9 cellular contexts compared by ENCODE assay signal in genomic region chr13:64529874-64530485, GRCh38.
DNase-seq lines count a peak whose midpoint lies in the region; ATAC-seq and TF ChIP-seq lines count a peak whose summit lies in the region.
"Had no signal": no experiment of that assay in that cellular context is flagged by ENCODE, and none has a peak within 500 bp of the region (broad histone marks: within the 10 kb centered on the region; RNA-seq: fewer than 3 reads in every experiment).

No MANE protein-coding gene starts in this region.

- peaks cover 0 to 4% (median 0%) of the 10 kb centered on the region in 12 donors for H3K9me3 ChIP-seq in heart left ventricle
- no peaks in the 10 kb centered on the region for H3K9me3 ChIP-seq in right cardiac atrium (ENCODE audit: control insufficient read depth, low read length)
- H3K9me3 ChIP-seq in upper lobe of right lung: no peaks in the 10 kb centered on the region
- H3K9me3 ChIP-seq: SJSA1 had no signal

- DNase-seq in heart left ventricle (no peak), right cardiac atrium (no peak), NCI-H1105 (lab: John Stamatoyannopoulos, UW) (peak; percentile 12), epithelial cell of proximal tubule (ENCODE audit: low read depth) (no peak), upper lobe of right lung (no peak), globus pallidus (ENCODE audit: low spot score) (no peak)
- DNase-seq in stimulated activated CD4-positive, alpha-beta T cell treated with anti-CD3 and anti-CD28 coated beads, Interleukin-1b, Interleukin-23, amount 100 ng/mL, for 48 hours: no peak
- DNase-seq in stimulated activated naive CD4-positive, alpha-beta T cell (lab: John Stamatoyannopoulos, UW): no peak

- 49 to 74% (median 65%) methylated on average over 2 of the region's 2 CpGs for WGBS in heart left ventricle, 4 donors
- 86% methylated on average over 2 of the region's 2 CpGs for WGBS in right cardiac atrium

- peak in 9 of 12 donors; percentile 19 to 58 (median 34) for TF ChIP-seq CTCF in heart left ventricle (IDR thresholded peaks at IDR 0.05)
- TF ChIP-seq CTCF in epithelial cell of proximal tubule (conservative IDR thresholded peaks at IDR 0.05; ENCODE audit: low read depth, low read length): peak; percentile 67
- TF ChIP-seq CTCF in upper lobe of right lung (IDR thresholded peaks at IDR 0.05): peak; percentile 45

- H3K27me3 ChIP-seq in heart left ventricle: no peaks in the 10 kb centered on the region
- no peaks in the 10 kb centered on the region for H3K27me3 ChIP-seq in right cardiac atrium (ENCODE audit: control insufficient read depth, insufficient read depth)
- no peaks in the 10 kb centered on the region for H3K27me3 ChIP-seq in upper lobe of right lung
- H3K27me3 ChIP-seq: SJSA1 had no signal

- H3K4me3 ChIP-seq in heart left ventricle (no peak overlapping the region), right cardiac atrium (ENCODE audit: low read length) (no peak overlapping the region), epithelial cell of proximal tubule (ENCODE audit: low read depth, low read length) (no peak overlapping the region), upper lobe of right lung (no peak overlapping the region)
- H3K4me3 ChIP-seq: SJSA1 had no signal

- ATAC-seq in heart left ventricle: no peak
- no peak for ATAC-seq in right cardiac atrium
- no peak for ATAC-seq in upper lobe of right lung

- H3K27ac ChIP-seq in heart left ventricle (no peak overlapping the region), right cardiac atrium (ENCODE audit: low read length) (no peak overlapping the region), upper lobe of right lung (no peak overlapping the region)
- H3K27ac ChIP-seq: SJSA1 had no signal

- no peaks in the 10 kb centered on the region for H3K36me3 ChIP-seq in heart left ventricle
- H3K36me3 ChIP-seq in upper lobe of right lung: no peaks in the 10 kb centered on the region
- H3K36me3 ChIP-seq: SJSA1 had no signal

- H3K4me1 ChIP-seq in heart left ventricle (no peaks in the 10 kb centered on the region), right cardiac atrium (ENCODE audit: control insufficient read depth, insufficient read depth, low read length) (no peaks in the 10 kb centered on the region), upper lobe of right lung (no peaks in the 10 kb centered on the region)
- H3K4me1 ChIP-seq: SJSA1 had no signal

- no peak for TF ChIP-seq POLR2A in heart left ventricle (IDR thresholded peaks at IDR 0.05)

- intact Hi-C loops in heart left ventricle (cut with DNase I): no loop called here
- intact Hi-C loops in right cardiac atrium (cut with DNase I): no loop called here
- intact Hi-C loops in upper lobe of right lung (cut with DNase I): no loop called here
